Comparison of ENCODE assay signal across 23 cellular contexts in the genomic region with DNA sequence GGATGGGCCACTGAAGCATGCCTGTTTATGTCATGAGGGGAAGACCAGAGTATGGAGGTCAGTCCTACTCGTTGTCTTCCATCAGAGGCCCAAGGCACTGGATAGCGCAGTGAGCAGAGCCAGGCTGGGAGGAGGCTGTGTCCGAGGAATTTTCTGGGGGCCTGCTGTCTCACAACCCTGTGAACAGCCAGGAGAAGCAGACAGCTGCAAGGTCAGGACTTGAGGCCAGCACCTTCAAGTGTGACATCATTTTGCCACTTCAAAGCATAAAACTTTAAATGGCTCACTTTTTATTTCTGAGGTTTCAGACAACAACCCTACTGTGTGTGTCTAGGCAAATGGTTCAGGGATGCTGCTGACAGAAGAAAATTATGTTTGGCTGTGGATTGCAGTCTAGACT. TPM values are rescaled to one million over a fixed set of nuclear protein-coding genes. Genes with fewer than 3 reads are reported as not detected.
DNase-seq lines count a peak whose midpoint lies in the region; ATAC-seq, FAIRE-seq and TF ChIP-seq lines count a peak whose summit lies in the region.
"Had no signal": no experiment of that assay in that cellular context is flagged by ENCODE, and none has a peak within 500 bp of the region (broad histone marks: within the 10 kb centered on the region; RNA-seq: fewer than 3 reads in every experiment).

No MANE protein-coding gene starts in this region.

- no peak for ATAC-seq in GM12878
- no peak for ATAC-seq in aorta (ENCODE audit: low FRiP score)
- ATAC-seq: A549; CD8-positive, alpha-beta T cell had no signal

- no peak overlapping the region for H4K91ac ChIP-seq in trophoblast cell (ENCODE audit: low read depth, low read length)

- H3K4ac ChIP-seq in trophoblast cell (ENCODE audit: low read depth, low read length), result no peak overlapping the region

- H3K27ac ChIP-seq in SJCRH30, result no peak overlapping the region
- H3K27ac ChIP-seq in GM12878 (ENCODE audit: control insufficient read depth, insufficient read depth), result no peak overlapping the region
- H3K27ac ChIP-seq in trophoblast cell (ENCODE audit: low read depth, low read length), result no peak overlapping the region
- H3K27ac ChIP-seq in vagina, result no peak overlapping the region
- no peak overlapping the region for H3K27ac ChIP-seq in aorta (ENCODE audit: low read depth in 1 of 2, low read length in 2 of 2)
- H3K27ac ChIP-seq: 22Rv1; A549; BLaER1 treated with 17β-estradiol and CSF1 and Interleukin-3, amounts not matched to agents 10 nM and 100 nM; C4-2B had no signal

- H3K4me1 Mint-ChIP-seq in glutamatergic neuron (ENCODE audit: low read depth, unreplicated experiment), result peaks cover 3% of the 10 kb centered on the region
- H3K4me1 Mint-ChIP-seq: B cell had no signal

- H2AFZ ChIP-seq in GM12878 (ENCODE audit: control insufficient read depth, low read depth, low read length), result no peak overlapping the region
- H2AFZ ChIP-seq in trophoblast cell (ENCODE audit: insufficient read depth, low read length, poor library complexity), result no peak overlapping the region

- intact Hi-C loops in GM12878 (cut with micrococcal nuclease; ENCODE audit: unreplicated experiment), result no loop called here
- intact Hi-C loops in vagina (cut with DNase I), result no loop called here
- intact Hi-C loops in aorta (cut with DNase I), result no loop called here

- H3K79me1 ChIP-seq in trophoblast cell (ENCODE audit: low read length), result no peaks in the 10 kb centered on the region

- H4K20me1 ChIP-seq in GM12878 (ENCODE audit: control insufficient read depth, insufficient read depth), result no peaks in the 10 kb centered on the region
- H4K20me1 ChIP-seq: BLaER1 treated with 17β-estradiol and CSF1 and Interleukin-3, amounts not matched to agents 10 nM and 100 nM had no signal

- WGBS in GM12878 (ENCODE audit: insufficient coverage, insufficient replicate concordance, low lambda C conversion rate, missing lambda C conversion rate), result 76% methylated on average over 3 of the region's 3 CpGs
- WGBS in trophoblast cell (ENCODE audit: extremely low coverage, insufficient coverage, insufficient read length), result no CpG with 5 or more reads among the region's 3 CpGs
- WGBS in aorta, 2 donors, result 76 to 90% methylated on average over 3 of the region's 3 CpGs

- no peak overlapping the region for H3K18ac ChIP-seq in trophoblast cell (ENCODE audit: low read length)

- no peak overlapping the region for H3K9ac ChIP-seq in GM12878 (ENCODE audit: control insufficient read depth, insufficient read depth, low read length)
- peak overlapping the region; percentile 28 for H3K9ac ChIP-seq in trophoblast cell (ENCODE audit: low read length)
- H3K9ac ChIP-seq: BLaER1 treated with 17β-estradiol and CSF1 and Interleukin-3, amounts not matched to agents 10 nM and 100 nM had no signal

- H3K36me3 ChIP-seq in SJCRH30 (no peaks in the 10 kb centered on the region), GM12878 (ENCODE audit: control insufficient read depth in 2 of 2, insufficient read depth in 2 of 2, low read length in 1 of 2) (no peaks in the 10 kb centered on the region), trophoblast cell (ENCODE audit: control insufficient read depth in 1 of 2, insufficient read depth in 2 of 2, low read length in 2 of 2) (no peaks in the 10 kb centered on the region), vagina (no peaks in the 10 kb centered on the region), aorta (ENCODE audit: control insufficient read depth in 1 of 2, insufficient read depth in 2 of 2, low read length in 1 of 2) (no peaks in the 10 kb centered on the region)

- FAIRE-seq in GM12878 (lab: Jason Lieb, UNC), result no peak
- FAIRE-seq: A549, D721Med, G401.6, GM12892, GM18507 had no signal

- peaks cover 3% of the 10 kb centered on the region for H3K27me3 Mint-ChIP-seq in glutamatergic neuron (ENCODE audit: unreplicated experiment)
- H3K27me3 Mint-ChIP-seq: B cell; CD4-positive, alpha-beta T cell had no signal

- H3K36me3 Mint-ChIP-seq in glutamatergic neuron (ENCODE audit: unreplicated experiment), result peaks cover 6% of the 10 kb centered on the region

- no peak overlapping the region for H2AK5ac ChIP-seq in trophoblast cell (ENCODE audit: low read length)

- H3K4me1 ChIP-seq in SJCRH30, result no peaks in the 10 kb centered on the region
- peaks cover 4% of the 10 kb centered on the region; the same call in 1 of the 2 replicates for H3K4me1 ChIP-seq in GM12878 (ENCODE audit: control insufficient read depth, insufficient read depth, low read length)
- no peaks in the 10 kb centered on the region for H3K4me1 ChIP-seq in trophoblast cell (ENCODE audit: control insufficient read depth in 1 of 2, insufficient read depth in 2 of 2, low read length in 2 of 2)
- no peaks in the 10 kb centered on the region for H3K4me1 ChIP-seq in vagina
- H3K4me1 ChIP-seq in aorta (ENCODE audit: control insufficient read depth in 1 of 2, insufficient read depth in 2 of 2, low read length in 2 of 2), result no peaks in the 10 kb centered on the region
- H3K4me1 ChIP-seq: A549, Caco-2 had no signal

- H2BK120ac ChIP-seq in trophoblast cell (ENCODE audit: insufficient read depth, low read length, poor library complexity), result no peak overlapping the region

- no peak overlapping the region for H3K14ac ChIP-seq in trophoblast cell (ENCODE audit: low read length)

- H4K8ac ChIP-seq in trophoblast cell (ENCODE audit: low read depth, low read length), result no peak overlapping the region

- H3K23ac ChIP-seq in trophoblast cell (ENCODE audit: low read length), result no peak overlapping the region

- TF ChIP-seq CTCF in GM12878 (IDR thresholded peaks at IDR 0.05 in 2 of 3, conservative IDR thresholded peaks at IDR 0.05 in 1 of 3; ENCODE audit: control insufficient read depth in 2 of 3, extremely low read depth in 1 of 3, insufficient read depth in 1 of 3, low read depth in 3 of 3, low read length in 3 of 3) (no peak), glutamatergic neuron (IDR thresholded peaks at IDR 0.05; ENCODE audit: partially characterized antibody, unreplicated experiment) (no peak), vagina (IDR thresholded peaks at IDR 0.05) (no peak)

- H3K79me2 ChIP-seq in GM12878 (ENCODE audit: control insufficient read depth, insufficient read depth, low read length), result no peaks in the 10 kb centered on the region
- H3K79me2 ChIP-seq in trophoblast cell (ENCODE audit: control insufficient read depth, insufficient read depth, low read length, poor library complexity), result no peaks in the 10 kb centered on the region

- SMC1A ChIA-PET in GM12878 (lab: Charles Lee; ENCODE audit: uncharacterized antibody, unreplicated experiment), result no interaction called here

- RAD21 ChIA-PET in GM12878 (lab: Charles Lee; ENCODE audit: unreplicated experiment), result no interaction called here

- no peak overlapping the region for H3K4me3 Mint-ChIP-seq in glutamatergic neuron (ENCODE audit: unreplicated experiment)
- H3K4me3 Mint-ChIP-seq: B cell; CD4-positive, alpha-beta T cell; CD8-positive, alpha-beta T cell had no signal

- H3K4me2 ChIP-seq in GM12878 (ENCODE audit: control insufficient read depth, insufficient read depth) (no peak overlapping the region), trophoblast cell (ENCODE audit: low read length) (no peak overlapping the region)
- H3K4me2 ChIP-seq: A549 had no signal

- H3K9me3 ChIP-seq in SJCRH30 (replicated peaks) (no peaks in the 10 kb centered on the region), GM12878 (replicated peaks; ENCODE audit: control insufficient read depth, insufficient read depth, low read length) (no peaks in the 10 kb centered on the region), trophoblast cell (ENCODE audit: insufficient read depth, low read depth, low read length) (no peaks in the 10 kb centered on the region), vagina (no peaks in the 10 kb centered on the region), aorta (ENCODE audit: control insufficient read depth, low read length) (no peaks in the 10 kb centered on the region)
- H3K9me3 ChIP-seq: A549, Caco-2 had no signal

- H3K27ac Mint-ChIP-seq in glutamatergic neuron (ENCODE audit: unreplicated experiment), result peak overlapping the region; percentile 13
- H3K27ac Mint-ChIP-seq: B cell; CD4-positive, alpha-beta T cell; CD8-positive, alpha-beta T cell had no signal

- H2BK12ac ChIP-seq in trophoblast cell (ENCODE audit: low read length), result no peak overlapping the region

- no peak for TF ChIP-seq POLR2A in GM12878 (IDR thresholded peaks at IDR 0.05; ENCODE audit: low read depth, low read length)
- TF ChIP-seq POLR2A in vagina (IDR thresholded peaks at IDR 0.05), result no peak

- POLR2A ChIA-PET in GM12878 (lab: Charles Lee), result interaction anchor here (0.7 kb wide), 1 partner anchor 492 kb away, joined by 3 read pairs; no protein-coding TSS in a partner anchor

- DNase-seq in SJCRH30, result peak; percentile 9 to 16
- no peak for DNase-seq in GM12878 (ENCODE audit: low read depth, low spot score)
- DNase-seq in glutamatergic neuron, result no peak
- no peak for DNase-seq in trophoblast cell
- DNase-seq in vagina (ENCODE audit: extremely low spot score in 2 of 2), result no peak
- DNase-seq in aorta, result no peak
- no peak for DNase-seq in stimulated activated CD4-positive, alpha-beta T cell treated with anti-CD3 and anti-CD28 coated beads, Interleukin-4, amount 100 ng/mL, for 24 hours
- DNase-seq: AML-193; Caco-2; Calu3; CD4-positive, alpha-beta T cell; CD8-positive, alpha-beta T cell; DMS79 treated with DMSO at 0.1 percent for 48 hours; GF-D8 had no signal

- in situ Hi-C loops in GM12878 (cut with MboI), result no loop called here

- H3K4me3 ChIP-seq in SJCRH30 (no peak overlapping the region), GM12878 (no peak overlapping the region), trophoblast cell (ENCODE audit: low read depth, low read length) (no peak overlapping the region), vagina (no peak overlapping the region), aorta (ENCODE audit: low read length in 2 of 2) (no peak overlapping the region)
- H3K4me3 ChIP-seq: A549; BLaER1 treated with 17β-estradiol and CSF1 and Interleukin-3, amounts not matched to agents 10 nM and 100 nM had no signal

- no peak overlapping the region for H4K12ac ChIP-seq in trophoblast cell (ENCODE audit: low read depth, low read length)

- H2BK5ac ChIP-seq in trophoblast cell (ENCODE audit: low read depth, low read length, poor library complexity), result no peak overlapping the region

- peaks cover 2% of the 10 kb centered on the region for H3K9me3 Mint-ChIP-seq in glutamatergic neuron (ENCODE audit: unreplicated experiment)
- H3K9me3 Mint-ChIP-seq: CD4-positive, alpha-beta T cell; CD8-positive, alpha-beta T cell had no signal

- H3K27me3 ChIP-seq in SJCRH30, result no peaks in the 10 kb centered on the region
- no peaks in the 10 kb centered on the region for H3K27me3 ChIP-seq in GM12878 (replicated peaks in 1 of 2; ENCODE audit: control insufficient read depth in 2 of 2, insufficient read depth in 2 of 2, low read length in 1 of 2)
- no peaks in the 10 kb centered on the region for H3K27me3 ChIP-seq in trophoblast cell (ENCODE audit: insufficient read depth, low read length)
- H3K27me3 ChIP-seq in vagina, result no peaks in the 10 kb centered on the region
- H3K27me3 ChIP-seq in aorta (ENCODE audit: control insufficient read depth in 1 of 2, insufficient read depth in 2 of 2, low read length in 1 of 2), result no peaks in the 10 kb centered on the region
- H3K27me3 ChIP-seq: BLaER1 treated with 17β-estradiol and CSF1 and Interleukin-3, amounts not matched to agents 10 nM and 100 nM had no signal

- CTCF ChIA-PET in GM12878 (lab: Yijun Ruan, JAX), result interaction anchor here (0.9 to 3.4 kb wide), 3 partner anchors 18 to 238 kb away, joined by 4 to 15 read pairs (median 4); no protein-coding TSS in a partner anchor

- no peak for TF ChIP-seq EP300 in GM12878 (IDR thresholded peaks at IDR 0.05; ENCODE audit: borderline replicate concordance in 1 of 2, control insufficient read depth in 1 of 2, low read depth in 2 of 2, low read length in 2 of 2)

- BruUV-seq in GM12878 (replicated peaks; lab: Mats Ljungman, UMichigan), result no TSS peak

- TF ChIP-seq RAD21 in GM12878 (IDR thresholded peaks at IDR 0.05; ENCODE audit: insufficient read depth, low read depth, low read length), result no peak

RNA-seq across cellular contexts. Expression of a gene that starts 47.2 kb away (rescaled TPM):
- total RNA-seq in SJCRH30 (2014; rRNA removed; shearing (Covaris generic)), result 31.9 and 36.0 TPM in 2 replicates
- total RNA-seq in GM12878 (2013; cell fraction: nucleolus; rRNA removed), result 69.0 and 75.1 TPM in 2 replicates
- 83.2 and 95.8 TPM in 2 replicates for total RNA-seq in GM12878 (2014; rRNA removed)
- total RNA-seq in GM12878 (2014; rRNA removed; fragmentation: Illumina TruSeq; extraction: Trizol), result 50.7 and 53.8 TPM in 2 replicates
- 52.6 and 53.2 TPM in 2 replicates for total RNA-seq in GM12878 (2021)
- polyA plus RNA-seq in GM12878 (2011; ENCODE audit: low read depth), result 44.8 TPM
- 66.7 and 94.6 TPM in 2 replicates for polyA plus RNA-seq in GM12878 (2011; rRNA removed)
- polyA plus RNA-seq in GM12878 (2011; cell fraction: cytosol; rRNA removed), result 139 and 147 TPM in 2 replicates
- polyA plus RNA-seq in GM12878 (2011; cell fraction: nucleus; rRNA removed), result 54.3 and 67.3 TPM in 2 replicates
- 71.4 and 76.4 TPM in 2 replicates for polyA plus RNA-seq in GM12878 (2012)
- 29.3 and 45.9 TPM in 2 replicates for polyA plus RNA-seq in GM12878 (2014; fragmentation: Illumina TruSeq; extraction: Trizol)
- polyA plus RNA-seq in GM12878 (2014; fragmentation: Nextera tagmentation; extraction: Ambion mirVana), result 10 to 100 TPM in 1 of 2 experiments, 1 to 10 TPM in 1; 7.6 to 31.5 TPM
- polyA plus RNA-seq in GM12878 (2014; rRNA removed), result 78.1 and 81.0 TPM in 2 replicates
- polyA plus RNA-seq in GM12878 (2016; fragmentation: Nextera tagmentation; extraction: Ambion mirVana), result 10 to 100 TPM; 55.9 to 58.0 TPM
- 62.6 and 106 TPM in 2 replicates for polyA minus RNA-seq in GM12878 (2011; rRNA and poly(A)+ RNA removed)
- polyA minus RNA-seq in GM12878 (2011; cell fraction: cytosol; rRNA and poly(A)+ RNA removed), result 23.1 and 27.8 TPM in 2 replicates
- 38.2 and 54.3 TPM in 2 replicates for polyA minus RNA-seq in GM12878 (2011; cell fraction: nucleus; rRNA and poly(A)+ RNA removed)
- total RNA-seq in glutamatergic neuron (ENCODE audit: unreplicated experiment), result 32.1 TPM
- 86.1 and 86.8 TPM in 2 replicates for polyA plus RNA-seq in trophoblast cell (2013)
- total RNA-seq in vagina, result 75.4 TPM
- 10 to 100 TPM; 47.9 to 49.3 TPM for total RNA-seq in aorta
- polyA plus RNA-seq in aorta, result 10 to 100 TPM; 59.6 to 71.1 TPM

Comparison
In these comparisons a context has a peak if more than half of its experiments do, and no peak if none do; other contexts are left out.
1. DNase-seq: peak in SJCRH30 (2 of 2); none in GM12878 (single experiment), glutamatergic neuron (single experiment), trophoblast cell (0 of 2), vagina (0 of 2), aorta (0 of 2) and stimulated activated CD4-positive, alpha-beta T cell treated with anti-CD3 and anti-CD28 coated beads, Interleukin-4, amount 100 ng/mL, for 24 hours (single experiment).